1 cellular context compared by ENCODE assay signal in the genomic region with DNA sequence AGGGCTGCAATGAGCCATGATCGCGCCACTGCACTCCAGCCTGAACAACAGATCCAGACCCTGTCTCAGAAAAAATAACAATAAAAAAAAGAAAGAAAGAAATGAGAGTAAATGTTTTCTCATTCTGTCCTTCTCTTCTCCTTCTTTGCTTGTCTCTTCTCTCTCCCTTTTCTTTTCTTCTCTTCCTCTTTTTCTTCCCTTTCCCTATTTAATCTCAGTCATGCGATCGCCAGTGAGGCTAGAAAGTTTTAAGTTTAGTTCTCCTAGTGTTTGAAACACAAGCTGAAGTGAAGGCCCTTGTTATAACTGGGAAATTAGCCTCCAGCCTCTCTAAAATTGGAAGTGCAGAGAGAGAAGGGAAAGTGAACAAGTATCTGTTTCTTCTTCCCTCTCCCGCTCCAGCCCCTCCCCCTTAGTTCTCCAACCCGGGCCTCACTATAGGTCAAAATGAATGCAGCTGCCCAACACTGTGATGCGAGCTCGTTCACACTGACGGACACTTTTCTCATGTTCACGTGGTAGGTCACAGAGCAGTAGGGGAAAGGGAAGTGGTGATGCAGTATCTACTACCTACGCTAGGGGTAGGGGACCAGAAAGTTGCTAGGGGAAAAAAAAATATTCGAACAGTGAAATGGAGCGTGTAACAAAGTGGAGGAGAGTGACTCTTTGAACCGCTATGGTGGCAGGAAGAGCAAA.
TF ChIP-seq lines count a peak whose summit lies in the region.

No MANE protein-coding gene starts in this region.

TF ChIP-seq in GM12878, 131 proteins besides CTCF, POLR2A, EP300 and RAD21 (continued from another document):
- TF ChIP-seq ZNF687 (IDR thresholded peaks at IDR 0.05) (peak; percentile 68), ZNF24 (IDR thresholded peaks at IDR 0.05) (0 out of 2 replicates have a peak, but pooled peaks have one; percentile 6), NRF1 (conservative IDR thresholded peaks at IDR 0.05; ENCODE audit: low read depth, low read length) (no peak), SMC3 (IDR thresholded peaks at IDR 0.05; ENCODE audit: borderline replicate concordance, low read length) (peak; percentile 13; the same call in 1 of the 2 replicates), RBBP5 (conservative IDR thresholded peaks at IDR 0.05) (no peak), USF1 (IDR thresholded peaks at IDR 0.05; ENCODE audit: borderline replicate concordance, extremely low read length, insufficient read depth, low read depth, low read length) (peak; percentile 57), DPF2 (IDR thresholded peaks at IDR 0.05) (peak; percentile 30), NBN (IDR thresholded peaks at IDR 0.05) (peak; percentile 76; the same call in 1 of the 2 replicates), MEF2B (IDR thresholded peaks at IDR 0.05; ENCODE audit: partially characterized antibody, poor library complexity, severe bottlenecking) (peak; percentile 23), HCFC1 (IDR thresholded peaks at IDR 0.05; ENCODE audit: low read length) (no peak), SIX5 (IDR thresholded peaks at IDR 0.05; ENCODE audit: low read depth, low read length, severe bottlenecking) (no peak), CREB1 (IDR thresholded peaks at IDR 0.05; ENCODE audit: low read depth) (peak; percentile 90), POU2F2 (IDR thresholded peaks at IDR 0.05; ENCODE audit: borderline replicate concordance, low read depth, low read length) (0 out of 3 replicates have a peak, but pooled peaks have one; percentile 10), CBX5 (IDR thresholded peaks at IDR 0.05; ENCODE audit: low read depth) (peak; percentile 56), RELA (IDR thresholded peaks at IDR 0.05; ENCODE audit: borderline replicate concordance, partially characterized antibody) (no peak), ZBTB11 (CRISPR knock-in tag; IDR thresholded peaks at IDR 0.05) (no peak), MAX (IDR thresholded peaks at IDR 0.05; ENCODE audit: low read depth, low read length) (no peak), SREBF2 (IDR thresholded peaks at IDR 0.05; ENCODE audit: low read length) (no peak)
- TF ChIP-seq, protein P1, sequence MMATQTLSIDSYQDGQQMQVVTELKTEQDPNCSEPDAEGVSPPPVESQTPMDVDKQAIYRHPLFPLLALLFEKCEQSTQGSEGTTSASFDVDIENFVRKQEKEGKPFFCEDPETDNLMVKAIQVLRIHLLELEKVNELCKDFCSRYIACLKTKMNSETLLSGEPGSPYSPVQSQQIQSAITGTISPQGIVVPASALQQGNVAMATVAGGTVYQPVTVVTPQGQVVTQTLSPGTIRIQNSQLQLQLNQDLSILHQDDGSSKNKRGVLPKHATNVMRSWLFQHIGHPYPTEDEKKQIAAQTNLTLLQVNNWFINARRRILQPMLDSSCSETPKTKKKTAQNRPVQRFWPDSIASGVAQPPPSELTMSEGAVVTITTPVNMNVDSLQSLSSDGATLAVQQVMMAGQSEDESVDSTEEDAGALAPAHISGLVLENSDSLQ (IDR thresholded peaks at IDR 0.05), result peak; percentile 92
